ENCODE assay signal across 15 cellular contexts in genomic region chr18:8952796-8953760, GRCh38.
DNase-seq lines count a peak whose midpoint lies in the region; TF ChIP-seq lines count a peak whose summit lies in the region.
"Had no signal": no experiment of that assay in that cellular context is flagged by ENCODE, and none has a peak within 500 bp of the region (broad histone marks: within the 10 kb centered on the region; RNA-seq: fewer than 3 reads in every experiment).

No MANE protein-coding gene starts in this region.

- H3K4me3 ChIP-seq in MG63 (no peak overlapping the region), cardiac fibroblast (replicated peaks in 1 of 2; ENCODE audit: low read depth in 2 of 2, low read length in 2 of 2) (no peak overlapping the region)
- H3K4me3 ChIP-seq: esophagus squamous epithelium, HAP-1, psoas muscle had no signal

- POLR2A ChIA-PET in HEK293T (lab: Yijun Ruan, JAX) = no interaction called here

- DNase-seq in AG20443 (ENCODE audit: low spot score) = peak; percentile 92
- peak; percentile 89 for DNase-seq in MG63
- DNase-seq in cardiac fibroblast (ENCODE audit: low read depth in 2 of 2) = peak; percentile 86 to 93
- DNase-seq in iris pigment epithelial cell (ENCODE audit: low read depth) = peak; percentile 92
- no peak for DNase-seq in SHP77 treated with DMSO at 0.1 percent for 48 hours (lab: John Stamatoyannopoulos, UW)
- no peak for DNase-seq in HEK293T (ENCODE audit: extremely low spot score)
- no peak for DNase-seq in DMS 273 (lab: John Stamatoyannopoulos, UW; ENCODE audit: unreplicated experiment)
- no peak for DNase-seq in middle frontal gyrus (ENCODE audit: extremely low spot score, low spot score)
- DNase-seq: activated CD4-positive, alpha-beta T cell treated with anti-CD3 and anti-CD28 coated beads, Interleukin-2, amount 50 U/mL, for 48 hours; DND-41; esophagus squamous epithelium; NCI-H1105; NCI-H524 treated with DMSO at 0.1 percent for 48 hours; psoas muscle had no signal

- CTCF ChIA-PET in HEK293T (lab: Yijun Ruan, JAX) = no interaction called here

- H3K36me3 ChIP-seq in MG63 = no peaks in the 10 kb centered on the region
- H3K36me3 ChIP-seq: esophagus squamous epithelium, HAP-1 had no signal

- no peaks in the 10 kb centered on the region for H3K27me3 ChIP-seq in MG63
- H3K27me3 ChIP-seq: esophagus squamous epithelium had no signal

- H3K9me3 ChIP-seq in MG63 = peaks cover 26% of the 10 kb centered on the region
- H3K9me3 ChIP-seq: esophagus squamous epithelium, HAP-1, psoas muscle had no signal

- TF ChIP-seq CTCF in cardiac fibroblast (IDR thresholded peaks at IDR 0.05; ENCODE audit: low read depth, low read length) = peak; percentile 7

TF ChIP-seq in HEK293T, 16 proteins besides CTCF, POLR2A, EP300 and RAD21:
- no peak for TF ChIP-seq SUZ12 (IDR thresholded peaks at IDR 0.05)
- TF ChIP-seq LEF1 (IDR thresholded peaks at IDR 0.05; ENCODE audit: borderline replicate concordance) = no peak
- no peak for TF ChIP-seq ARNT (IDR thresholded peaks at IDR 0.05)
- TF ChIP-seq, protein P1, sequence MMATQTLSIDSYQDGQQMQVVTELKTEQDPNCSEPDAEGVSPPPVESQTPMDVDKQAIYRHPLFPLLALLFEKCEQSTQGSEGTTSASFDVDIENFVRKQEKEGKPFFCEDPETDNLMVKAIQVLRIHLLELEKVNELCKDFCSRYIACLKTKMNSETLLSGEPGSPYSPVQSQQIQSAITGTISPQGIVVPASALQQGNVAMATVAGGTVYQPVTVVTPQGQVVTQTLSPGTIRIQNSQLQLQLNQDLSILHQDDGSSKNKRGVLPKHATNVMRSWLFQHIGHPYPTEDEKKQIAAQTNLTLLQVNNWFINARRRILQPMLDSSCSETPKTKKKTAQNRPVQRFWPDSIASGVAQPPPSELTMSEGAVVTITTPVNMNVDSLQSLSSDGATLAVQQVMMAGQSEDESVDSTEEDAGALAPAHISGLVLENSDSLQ (IDR thresholded peaks at IDR 0.05) = no peak
- TF ChIP-seq HDGF (IDR thresholded peaks at IDR 0.05; ENCODE audit: borderline replicate concordance) = no peak
- TF ChIP-seq TARDBP (IDR thresholded peaks at IDR 0.05) = no peak
- no peak for TF ChIP-seq ELF4 (IDR thresholded peaks at IDR 0.05)
- TF ChIP-seq FOXM1 (IDR thresholded peaks at IDR 0.05; ENCODE audit: borderline replicate concordance) = no peak
- no peak for TF ChIP-seq L3MBTL2 (conservative IDR thresholded peaks at IDR 0.05)
- no peak for TF ChIP-seq BHLHE40 (IDR thresholded peaks at IDR 0.05; ENCODE audit: borderline replicate concordance)
- TF ChIP-seq SP1 (IDR thresholded peaks at IDR 0.05) = no peak
- no peak for TF ChIP-seq CTBP1 (IDR thresholded peaks at IDR 0.05; ENCODE audit: borderline replicate concordance)
TF ChIP-seq in HEK293T: peak in this region for 0.

Comparison
In these comparisons a context has a peak if more than half of its experiments do, and no peak if none do; other contexts are left out.
1. DNase-seq: peak in AG20443 (single experiment), MG63 (single experiment), cardiac fibroblast (2 of 2) and iris pigment epithelial cell (single experiment); none in SHP77 treated with DMSO at 0.1 percent for 48 hours (single experiment), HEK293T (single experiment), DMS 273 (single experiment) and middle frontal gyrus (single experiment).